ENCODE assay signal across 16 cellular contexts in the genomic region with DNA sequence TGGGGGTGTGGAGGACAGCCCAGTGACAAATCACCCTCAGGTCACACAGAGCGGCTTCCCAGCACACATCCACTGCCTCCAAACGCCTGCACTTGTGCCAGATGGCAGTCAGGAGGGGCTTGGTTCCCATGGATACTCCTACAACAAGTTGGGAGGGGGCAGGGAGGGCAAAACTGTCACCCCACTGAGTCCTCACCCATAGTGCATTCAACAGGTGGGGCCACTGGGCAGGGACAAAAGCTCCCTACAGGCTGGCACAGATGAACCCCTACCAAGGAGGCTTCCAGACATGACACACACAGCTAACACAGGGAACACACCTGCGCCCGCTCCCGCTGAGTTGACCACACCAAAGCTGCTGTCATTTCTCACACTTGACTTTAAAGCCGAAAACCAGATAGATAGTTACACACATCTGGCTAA.
DNase-seq lines count a peak whose midpoint lies in the region; ATAC-seq and TF ChIP-seq lines count a peak whose summit lies in the region.
"Had no signal": no experiment of that assay in that cellular context is flagged by ENCODE, and none has a peak within 500 bp of the region (broad histone marks: within the 10 kb centered on the region; RNA-seq: fewer than 3 reads in every experiment).

No MANE protein-coding gene starts in this region.

- no peak for DNase-seq in activated naive CD4-positive, alpha-beta T cell treated with anti-CD3 and anti-CD28 coated beads, Interleukin-2, amount 50 U/mL, for 72 hours (ENCODE audit: low spot score in 2 of 2)
- DNase-seq in activated naive CD4-positive, alpha-beta T cell treated with Interleukin-2 at 50 U/mL for 16 hours: no peak
- DNase-seq in NCI-H1417 (lab: John Stamatoyannopoulos, UW) (peak in 2 of 3 experiments; percentile 89 to 97), chondrocyte (ENCODE audit: low spot score) (peak; percentile 65), NCI-H2081 treated with DMSO at 0.1 percent for 48 hours (lab: John Stamatoyannopoulos, UW) (no peak), kidney tubule cell (ENCODE audit: low spot score) (no peak)
- no peak for DNase-seq in stimulated activated effector memory CD8-positive, alpha-beta T cell treated with anti-CD3 and anti-CD28 coated beads, Interleukin-12 subunit alpha, Interleukin-12 subunit beta, amount 100 ng/mL, for 72 hours (ENCODE audit: low spot score in 2 of 2)
- DNase-seq: activated CD8-positive, alpha-beta T cell treated with anti-CD3 and anti-CD28 coated beads for 36 hours; Calu3; erythroblast; GF-D8; naive B cell; OCI-M1; stimulated activated CD4-positive, alpha-beta T cell treated with anti-CD3 and anti-CD28 coated beads, Interleukin-15, amount 100 ng/mL, for 24 hours had no signal

- no peak overlapping the region for H3K4me3 Mint-ChIP-seq in chondrocyte (ENCODE audit: unreplicated experiment)
- no peak overlapping the region for H3K4me3 Mint-ChIP-seq in stimulated activated effector memory CD8-positive, alpha-beta T cell treated with anti-CD3 and anti-CD28 coated beads, Interleukin-12 subunit alpha, Interleukin-12 subunit beta, amount 100 ng/mL, for 72 hours
- H3K4me3 Mint-ChIP-seq: activated CD8-positive, alpha-beta T cell treated with anti-CD3 and anti-CD28 coated beads for 36 hours; dendritic cell treated with granulocyte-macrophage colony-stimulating factor and Interleukin-4, amounts not matched to agents 40 ng/mL and 50 ng/mL, for 4 days; naive B cell had no signal

- peak overlapping the region; percentile 65 to 81 for H3K27ac Mint-ChIP-seq in activated naive CD4-positive, alpha-beta T cell treated with anti-CD3 and anti-CD28 coated beads, Interleukin-2, amount 50 U/mL, for 72 hours
- peak overlapping the region; percentile 39 for H3K27ac Mint-ChIP-seq in chondrocyte (ENCODE audit: unreplicated experiment)
- H3K27ac Mint-ChIP-seq in stimulated activated effector memory CD8-positive, alpha-beta T cell treated with anti-CD3 and anti-CD28 coated beads, Interleukin-12 subunit alpha, Interleukin-12 subunit beta, amount 100 ng/mL, for 72 hours: peak overlapping the region; percentile 81
- H3K27ac Mint-ChIP-seq: dendritic cell treated with granulocyte-macrophage colony-stimulating factor and Interleukin-4, amounts not matched to agents 40 ng/mL and 50 ng/mL, for 4 days had no signal

- H3K36me3 Mint-ChIP-seq in activated naive CD4-positive, alpha-beta T cell treated with anti-CD3 and anti-CD28 coated beads, Interleukin-2, amount 50 U/mL, for 72 hours: peaks cover 0 to 10% of the 10 kb centered on the region in 2 donors
- peaks cover 19% of the 10 kb centered on the region for H3K36me3 Mint-ChIP-seq in chondrocyte (ENCODE audit: low read depth)
- H3K36me3 Mint-ChIP-seq in stimulated activated effector memory CD8-positive, alpha-beta T cell treated with anti-CD3 and anti-CD28 coated beads, Interleukin-12 subunit alpha, Interleukin-12 subunit beta, amount 100 ng/mL, for 72 hours: peaks cover 100% of the 10 kb centered on the region

- H3K9me3 Mint-ChIP-seq in activated naive CD4-positive, alpha-beta T cell treated with anti-CD3 and anti-CD28 coated beads, Interleukin-2, amount 50 U/mL, for 72 hours: no peaks in the 10 kb centered on the region
- no peaks in the 10 kb centered on the region for H3K9me3 Mint-ChIP-seq in chondrocyte (ENCODE audit: low read depth)
- no peaks in the 10 kb centered on the region for H3K9me3 Mint-ChIP-seq in stimulated activated effector memory CD8-positive, alpha-beta T cell treated with anti-CD3 and anti-CD28 coated beads, Interleukin-12 subunit alpha, Interleukin-12 subunit beta, amount 100 ng/mL, for 72 hours
- H3K9me3 Mint-ChIP-seq: activated CD8-positive, alpha-beta T cell treated with anti-CD3 and anti-CD28 coated beads for 36 hours; dendritic cell treated with granulocyte-macrophage colony-stimulating factor and Interleukin-4, amounts not matched to agents 40 ng/mL and 50 ng/mL, for 4 days; naive B cell had no signal

- H3K27me3 Mint-ChIP-seq in chondrocyte (ENCODE audit: low read depth): no peaks in the 10 kb centered on the region
- H3K27me3 Mint-ChIP-seq: activated CD8-positive, alpha-beta T cell treated with anti-CD3 and anti-CD28 coated beads for 36 hours; dendritic cell treated with granulocyte-macrophage colony-stimulating factor and Interleukin-4, amounts not matched to agents 40 ng/mL and 50 ng/mL, for 4 days; naive B cell had no signal

- H3K4me1 Mint-ChIP-seq in chondrocyte (ENCODE audit: low read depth): peaks cover 57% of the 10 kb centered on the region
- peaks cover 9% of the 10 kb centered on the region for H3K4me1 Mint-ChIP-seq in stimulated activated effector memory CD8-positive, alpha-beta T cell treated with anti-CD3 and anti-CD28 coated beads, Interleukin-12 subunit alpha, Interleukin-12 subunit beta, amount 100 ng/mL, for 72 hours

- no peak for TF ChIP-seq CTCF in chondrocyte (IDR thresholded peaks at IDR 0.05)

- ATAC-seq in activated naive CD4-positive, alpha-beta T cell treated with anti-CD3 and anti-CD28 coated beads, Interleukin-2, amount 50 U/mL, for 72 hours: no peak
- ATAC-seq in stimulated activated effector memory CD8-positive, alpha-beta T cell treated with anti-CD3 and anti-CD28 coated beads, Interleukin-12 subunit alpha, Interleukin-12 subunit beta, amount 100 ng/mL, for 72 hours: no peak
- no peak for ATAC-seq in GM18517 (IDR thresholded peaks at IDR 0.05; ENCODE audit: unreplicated experiment)
- ATAC-seq: activated CD8-positive, alpha-beta T cell treated with anti-CD3 and anti-CD28 coated beads for 36 hours had no signal

Comparison
In these comparisons a context has a peak if more than half of its experiments do, and no peak if none do; other contexts are left out.
1. DNase-seq: peak in NCI-H1417 (2 of 3) and chondrocyte (single experiment); none in activated naive CD4-positive, alpha-beta T cell treated with anti-CD3 and anti-CD28 coated beads, Interleukin-2, amount 50 U/mL, for 72 hours (0 of 2), activated naive CD4-positive, alpha-beta T cell treated with Interleukin-2 at 50 U/mL for 16 hours (single experiment), stimulated activated effector memory CD8-positive, alpha-beta T cell treated with anti-CD3 and anti-CD28 coated beads, Interleukin-12 subunit alpha, Interleukin-12 subunit beta, amount 100 ng/mL, for 72 hours (0 of 2), NCI-H2081 treated with DMSO at 0.1 percent for 48 hours (single experiment) and kidney tubule cell (single experiment).
2. Peak in every context shown above with its lines, with median percentiles within 50 percentile points of each other: H3K27ac Mint-ChIP-seq.